Comparison of ENCODE assay signal across 1 cellular context in the genomic region with DNA sequence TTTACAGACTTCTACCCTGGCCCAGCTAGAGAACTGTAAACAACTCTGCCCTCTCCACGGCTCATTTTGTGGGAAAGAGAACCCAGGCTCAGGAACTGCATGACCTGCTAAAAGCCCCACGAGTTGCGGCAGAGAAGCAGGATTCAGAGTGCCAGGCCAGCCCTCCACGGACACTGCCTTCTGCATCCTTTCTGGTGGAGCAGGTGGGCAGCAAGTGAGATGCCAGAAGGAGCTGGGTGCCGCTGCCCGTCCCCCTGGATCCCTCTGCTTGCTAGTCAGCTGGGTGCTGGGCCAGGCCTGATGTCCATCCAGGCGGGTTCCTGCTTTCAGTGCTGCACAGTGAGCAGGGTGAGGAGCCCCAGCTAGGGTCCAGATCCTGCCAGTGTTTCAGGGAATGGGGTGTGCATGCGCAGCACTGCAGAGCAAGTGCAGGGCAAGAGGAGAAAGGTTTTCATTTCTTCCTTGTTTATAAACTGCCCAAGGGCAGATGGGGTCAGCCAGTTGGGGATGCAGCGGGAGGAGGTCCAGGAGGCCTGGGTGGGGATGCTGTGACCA.
TF ChIP-seq lines count a peak whose summit lies in the region.

No MANE protein-coding gene starts in this region.

TF ChIP-seq in K562, 482 proteins besides CTCF, POLR2A, EP300 and RAD21:
- TF ChIP-seq ZKSCAN8 (CRISPR knock-in tag; IDR thresholded peaks at IDR 0.05) (no peak), FIP1L1 (IDR thresholded peaks at IDR 0.05; ENCODE audit: low read depth, low read length, poor library complexity, severe bottlenecking) (no peak), HDAC6 (IDR thresholded peaks at IDR 0.05; ENCODE audit: low read depth, low read length) (no peak), SRF (CRISPR knock-in tag; IDR thresholded peaks at IDR 0.05) (no peak), ZBTB17 (CRISPR knock-in tag; IDR thresholded peaks at IDR 0.05) (no peak), POLR2G (IDR thresholded peaks at IDR 0.05; ENCODE audit: low read depth, low read length) (peak; percentile 26; the same call in 1 of the 2 replicates)
- TF ChIP-seq, protein P1, sequence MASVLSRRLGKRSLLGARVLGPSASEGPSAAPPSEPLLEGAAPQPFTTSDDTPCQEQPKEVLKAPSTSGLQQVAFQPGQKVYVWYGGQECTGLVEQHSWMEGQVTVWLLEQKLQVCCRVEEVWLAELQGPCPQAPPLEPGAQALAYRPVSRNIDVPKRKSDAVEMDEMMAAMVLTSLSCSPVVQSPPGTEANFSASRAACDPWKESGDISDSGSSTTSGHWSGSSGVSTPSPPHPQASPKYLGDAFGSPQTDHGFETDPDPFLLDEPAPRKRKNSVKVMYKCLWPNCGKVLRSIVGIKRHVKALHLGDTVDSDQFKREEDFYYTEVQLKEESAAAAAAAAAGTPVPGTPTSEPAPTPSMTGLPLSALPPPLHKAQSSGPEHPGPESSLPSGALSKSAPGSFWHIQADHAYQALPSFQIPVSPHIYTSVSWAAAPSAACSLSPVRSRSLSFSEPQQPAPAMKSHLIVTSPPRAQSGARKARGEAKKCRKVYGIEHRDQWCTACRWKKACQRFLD (CRISPR knock-in tag; IDR thresholded peaks at IDR 0.05), result no peak
TF ChIP-seq in K562: peak in this region for 1.
